8 cellular contexts compared by ENCODE assay signal in the genomic region with DNA sequence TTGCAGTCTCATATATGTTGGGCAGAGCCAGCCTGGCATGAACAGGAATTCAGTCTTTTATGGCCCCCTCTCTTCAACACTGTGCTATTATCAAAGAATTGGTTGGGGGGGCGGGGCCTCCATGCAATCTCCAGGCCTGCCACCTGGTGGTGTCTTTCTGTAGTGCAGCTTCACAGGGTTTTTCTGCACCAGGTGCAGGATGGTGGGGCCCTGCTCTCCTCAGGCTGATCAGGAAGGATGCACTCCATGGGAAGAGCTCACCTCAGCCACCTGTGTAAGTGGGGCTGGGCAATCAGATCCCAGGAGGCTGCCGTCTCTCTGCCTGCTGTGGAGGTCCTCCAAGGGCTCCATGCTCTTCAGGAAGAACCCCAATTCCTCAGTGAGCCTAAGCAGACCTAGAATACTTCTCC. TPM values are rescaled to one million over a fixed set of nuclear protein-coding genes. Genes with fewer than 3 reads are reported as not detected.
DNase-seq lines count a peak whose midpoint lies in the region; ATAC-seq and TF ChIP-seq lines count a peak whose summit lies in the region.

No MANE protein-coding gene starts in this region.

- TF ChIP-seq POLR2A in tibial nerve (IDR thresholded peaks at IDR 0.05), result no peak

- TF ChIP-seq EP300 in tibial nerve (IDR thresholded peaks at IDR 0.05), result peak in 1 of 2 donors; percentile 39

- no peak overlapping the region for H3K4me3 Mint-ChIP-seq in activated T-helper 17 cell treated with anti-CD3 and anti-CD28 coated beads, Interleukin-2, amount 50 U/mL, for 72 hours

- peak overlapping the region in 3 of 4 donors; percentile 11 to 48 (median 35) for H3K27ac ChIP-seq in tibial nerve

- ATAC-seq in activated T-helper 17 cell treated with anti-CD3 and anti-CD28 coated beads, Interleukin-2, amount 50 U/mL, for 72 hours (replicated peaks), result peak; percentile 27
- no peak for ATAC-seq in omental fat pad (ENCODE audit: low FRiP score)
- no peak for ATAC-seq in HG02759 (IDR thresholded peaks at IDR 0.05; ENCODE audit: unreplicated experiment)

- WGBS in tibial nerve, 2 donors, result 19 to 22% methylated on average over 2 of the region's 2 CpGs

- DNase-seq in EL (peak; percentile 74), LNCaP clone FGC (ENCODE audit: low read depth) (no peak), SHP77 (lab: John Stamatoyannopoulos, UW) (peak; percentile 54 to 56), fibroblast of villous mesenchyme (ENCODE audit: low read depth) (peak; percentile 72), omental fat pad (ENCODE audit: low spot score) (peak; percentile 97), tibial nerve (ENCODE audit: low spot score in 2 of 2) (peak; percentile 75 to 92)

- H3K4me1 ChIP-seq in tibial nerve, result peaks cover 4 to 73% (median 44%) of the 10 kb centered on the region in 4 donors

- H3K4me1 Mint-ChIP-seq in activated T-helper 17 cell treated with anti-CD3 and anti-CD28 coated beads, Interleukin-2, amount 50 U/mL, for 72 hours, result peaks cover 19% of the 10 kb centered on the region

- H3K36me3 Mint-ChIP-seq in activated T-helper 17 cell treated with anti-CD3 and anti-CD28 coated beads, Interleukin-2, amount 50 U/mL, for 72 hours (ENCODE audit: low read depth), result peaks cover 23% of the 10 kb centered on the region

- peak; percentile 72 for TF ChIP-seq CTCF in LNCaP clone FGC (IDR thresholded peaks at IDR 0.05; ENCODE audit: control insufficient read depth, extremely low read depth, insufficient read depth)
- peak; percentile 92 for TF ChIP-seq CTCF in fibroblast of villous mesenchyme (IDR thresholded peaks at IDR 0.05; ENCODE audit: insufficient read depth, low read depth, low read length)
- peak in 2 of 3 donors; percentile 74 to 88 for TF ChIP-seq CTCF in omental fat pad (IDR thresholded peaks at IDR 0.05)
- peak; percentile 89 to 93 (median 92) for TF ChIP-seq CTCF in tibial nerve (IDR thresholded peaks at IDR 0.05)

- peak overlapping the region; percentile 9 for H3K27ac Mint-ChIP-seq in activated T-helper 17 cell treated with anti-CD3 and anti-CD28 coated beads, Interleukin-2, amount 50 U/mL, for 72 hours

- H3K27me3 ChIP-seq in tibial nerve, result no peaks in the 10 kb centered on the region

- peaks cover 0 to 8% (median 0%) of the 10 kb centered on the region in 3 donors for H3K36me3 ChIP-seq in tibial nerve

- no peaks in the 10 kb centered on the region for H3K9me3 ChIP-seq in tibial nerve

- no peak overlapping the region for H3K4me3 ChIP-seq in LNCaP clone FGC (ENCODE audit: low read depth, low read length)
- no peak overlapping the region for H3K4me3 ChIP-seq in fibroblast of villous mesenchyme (ENCODE audit: low read depth, low read length)
- no peak overlapping the region for H3K4me3 ChIP-seq in tibial nerve

- H3K27me3 Mint-ChIP-seq in activated T-helper 17 cell treated with anti-CD3 and anti-CD28 coated beads, Interleukin-2, amount 50 U/mL, for 72 hours, result no peaks in the 10 kb centered on the region

- no peaks in the 10 kb centered on the region for H3K9me3 Mint-ChIP-seq in activated T-helper 17 cell treated with anti-CD3 and anti-CD28 coated beads, Interleukin-2, amount 50 U/mL, for 72 hours

RNA-seq across cellular contexts. Expression of a gene that starts 16.7 kb away (rescaled TPM):
- 10 to 100 TPM; 44.1 to 56.8 TPM for total RNA-seq in activated T-helper 17 cell treated with anti-CD3 and anti-CD28 coated beads, Interleukin-2, amount 50 U/mL, for 72 hours
- total RNA-seq in fibroblast of villous mesenchyme (17.4 and 24.6 TPM in 2 replicates), omental fat pad (10 to 100 TPM; 36.1 to 75.5 (median 47.3) TPM), tibial nerve (10 to 100 TPM; 25.7 to 39.3 (median 30.0) TPM)

RNA-seq across cellular contexts. Expression of a gene that starts 28.6 kb away (rescaled TPM):
- total RNA-seq in activated T-helper 17 cell treated with anti-CD3 and anti-CD28 coated beads, Interleukin-2, amount 50 U/mL, for 72 hours, result 10 to 100 TPM; 24.6 to 59.6 TPM
- total RNA-seq in fibroblast of villous mesenchyme, result 6.9 and 10.0 TPM in 2 replicates
- total RNA-seq in omental fat pad, result 10 to 100 TPM; 28.7 to 57.8 (median 38.3) TPM
- total RNA-seq in tibial nerve, result 10 to 100 TPM; 10.2 to 75.6 (median 34.7) TPM

RNA-seq across cellular contexts. Expression of a gene that starts 45.6 kb away (rescaled TPM):
- total RNA-seq in activated T-helper 17 cell treated with anti-CD3 and anti-CD28 coated beads, Interleukin-2, amount 50 U/mL, for 72 hours, result 1 to 10 TPM; 2.5 to 5.6 TPM
- total RNA-seq in fibroblast of villous mesenchyme, result 191 and 305 TPM in 2 replicates
- total RNA-seq in omental fat pad, result 100 to 1,000 TPM in 1 of 4 donors, 10 to 100 TPM in 3; 40.6 to 107 (median 52.4) TPM
- total RNA-seq in tibial nerve, result 100 to 1,000 TPM in 1 of 4 donors, 10 to 100 TPM in 3; 61.4 to 128 (median 86.3) TPM

Comparison
In these comparisons a context has a peak if more than half of its experiments do, and no peak if none do; other contexts are left out.
1. RNA of a gene that starts 45.6 kb away (total RNA-seq): 191 to 305 TPM in fibroblast of villous mesenchyme, 61.4 to 128 TPM in tibial nerve and 40.6 to 107 TPM in omental fat pad; 2.5 to 5.6 TPM in activated T-helper 17 cell treated with anti-CD3 and anti-CD28 coated beads, Interleukin-2, amount 50 U/mL, for 72 hours; every median in the first group is over 4 times any median in the second.
2. Peak in every context shown above with its lines, with median percentiles within 50 percentile points of each other: CTCF ChIP-seq.